14 cellular contexts compared by ENCODE assay signal in the genomic region with DNA sequence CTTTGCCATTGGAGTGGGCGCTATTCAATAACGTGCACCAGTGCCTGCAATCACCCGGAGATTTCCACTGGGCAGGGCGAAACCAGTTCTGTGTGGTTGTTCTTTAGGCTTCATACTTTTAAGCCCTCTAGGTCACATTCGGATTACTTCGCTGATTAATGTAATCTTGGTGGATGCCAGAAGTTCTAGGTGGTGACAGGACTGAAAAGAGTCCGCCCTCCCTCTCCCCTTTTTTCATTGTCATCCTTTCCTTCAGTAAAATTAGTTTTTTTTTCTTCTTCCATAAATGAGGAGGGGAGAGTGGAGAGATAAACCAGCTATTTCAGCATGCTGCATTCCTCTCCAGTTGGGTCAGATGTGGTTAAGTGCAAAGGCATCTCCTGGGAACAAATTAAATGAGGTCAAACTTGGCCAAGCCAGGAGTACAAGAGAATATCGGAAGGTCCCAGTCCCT. TPM values are rescaled to one million over a fixed set of nuclear protein-coding genes. Genes with fewer than 3 reads are reported as not detected.
A peak's percentile ranks its signal among the peaks of the same experiment; 100 is the strongest.
DNase-seq lines count a peak whose midpoint lies in the region; ATAC-seq, FAIRE-seq and TF ChIP-seq lines count a peak whose summit lies in the region.
"Had no signal": no experiment of that assay in that cellular context is flagged by ENCODE, and none has a peak within 500 bp of the region (broad histone marks: within the 10 kb centered on the region; RNA-seq: fewer than 3 reads in every experiment).

No MANE protein-coding gene starts in this region.

- peak; percentile 78 for ATAC-seq in gastroesophageal sphincter
- ATAC-seq in pancreas: peak; percentile 24 to 68 (median 64)
- ATAC-seq in activated T-cell treated with anti-CD3 and anti-CD28 coated beads, Interleukin-2, amount 50 U/mL, for 4 hours: no peak
- no peak for ATAC-seq in HG02981 (IDR thresholded peaks at IDR 0.05; ENCODE audit: unreplicated experiment)

- DNase-seq in CD8-positive, alpha-beta memory T cell: no peak
- DNase-seq in SK-N-SH (no peak), pancreas (peak in 1 of 6 donors; percentile 23), NCI-H446 treated with DMSO at 0.1 percent for 48 hours (lab: John Stamatoyannopoulos, UW) (no peak)
- DNase-seq in stimulated activated CD4-positive, alpha-beta T cell treated with anti-CD3 and anti-CD28 coated beads, Interleukin-2, amount 100 ng/mL, for 24 hours: no peak
- DNase-seq in activated T-cell treated with anti-CD3 and anti-CD28 coated beads, Interleukin-2, amount 50 U/mL, for 4 hours: no peak
- DNase-seq: DND-41, naive B cell had no signal

- WGBS in SK-N-SH (ENCODE audit: low lambda C conversion rate): 13% methylated on average over 8 of the region's 8 CpGs
- 15 to 21% methylated on average over 4 to 5 of the region's 8 CpGs for WGBS in gastroesophageal sphincter (ENCODE audit: low coverage in 1 of 2), 2 donors
- WGBS in pancreas, 2 donors: 67 to 68% methylated on average over 8 of the region's 8 CpGs

- POLR2A ChIA-PET in CD8-positive, alpha-beta memory T cell (lab: Charles Lee): no interaction called here
- POLR2A ChIA-PET in SK-N-SH (lab: Yijun Ruan, JAX): no interaction called here

- no peaks in the 10 kb centered on the region for H4K20me1 ChIP-seq in SK-N-SH (ENCODE audit: insufficient read depth)

- peaks cover 5% of the 10 kb centered on the region for H3K4me1 ChIP-seq in CD8-positive, alpha-beta memory T cell (ENCODE audit: insufficient read depth, low read length)
- peaks cover 8 to 14% of the 10 kb centered on the region in 2 experiments; a peak in 2 of 4 replicates for H3K4me1 ChIP-seq in SK-N-SH (ENCODE audit: control insufficient read depth in 1 of 2, insufficient read depth in 2 of 2, low read depth in 1 of 2, low read length in 1 of 2)
- peaks cover 0 to 16% (median 8%) of the 10 kb centered on the region in 3 donors for H3K4me1 ChIP-seq in gastroesophageal sphincter
- no peaks in the 10 kb centered on the region for H3K4me1 ChIP-seq in pancreas

- H3K36me3 Mint-ChIP-seq in CD8-positive, alpha-beta memory T cell: no peaks in the 10 kb centered on the region
- H3K36me3 Mint-ChIP-seq in activated T-cell treated with anti-CD3 and anti-CD28 coated beads, Interleukin-2, amount 50 U/mL, for 4 hours (ENCODE audit: insufficient read depth): no peaks in the 10 kb centered on the region
- H3K36me3 Mint-ChIP-seq: activated naive CD8-positive, alpha-beta T cell treated with anti-CD3 and anti-CD28 coated beads for 36 hours; naive B cell had no signal

- peaks cover 0 to 6% (median 0%) of the 10 kb centered on the region in 3 donors for H3K4me1 Mint-ChIP-seq in CD8-positive, alpha-beta memory T cell
- no peaks in the 10 kb centered on the region for H3K4me1 Mint-ChIP-seq in activated T-cell treated with anti-CD3 and anti-CD28 coated beads, Interleukin-2, amount 50 U/mL, for 4 hours (ENCODE audit: low read depth)

- peak overlapping the region; percentile 77 for H3K4me2 ChIP-seq in SK-N-SH
- H3K4me2 ChIP-seq: KMS-11 had no signal

- H2AFZ ChIP-seq in SK-N-SH (ENCODE audit: low read depth): peak overlapping the region; percentile 79

- no peak for TF ChIP-seq POLR2A in gastroesophageal sphincter (IDR thresholded peaks at IDR 0.05)

- no peak for FAIRE-seq in pancreas (lab: Jason Lieb, UNC)

- H3K27ac ChIP-seq in CD8-positive, alpha-beta memory T cell (ENCODE audit: low read depth, low read length): no peak overlapping the region
- H3K27ac ChIP-seq in SK-N-SH (ENCODE audit: low read depth in 2 of 2, low read length in 1 of 2): peak overlapping the region; percentile 77 to 96
- H3K27ac ChIP-seq in gastroesophageal sphincter: no peak overlapping the region
- peak overlapping the region in 2 of 4 donors; percentile 38 to 57 for H3K27ac ChIP-seq in pancreas
- H3K27ac ChIP-seq: KMS-11, SK-N-MC had no signal

- H3K79me2 ChIP-seq in SK-N-SH (ENCODE audit: insufficient read depth): no peaks in the 10 kb centered on the region

- no peaks in the 10 kb centered on the region for H3K9me3 Mint-ChIP-seq in CD8-positive, alpha-beta memory T cell
- H3K9me3 Mint-ChIP-seq in activated T-cell treated with anti-CD3 and anti-CD28 coated beads, Interleukin-2, amount 50 U/mL, for 4 hours: no peaks in the 10 kb centered on the region
- H3K9me3 Mint-ChIP-seq: activated naive CD8-positive, alpha-beta T cell treated with anti-CD3 and anti-CD28 coated beads for 36 hours; naive B cell; stimulated activated naive CD8-positive, alpha-beta T cell treated with anti-CD3 and anti-CD28 coated beads, Interleukin-15, Interleukin-2, amounts not matched to agents 100 ng/mL and 50 ng/mL, for 24 hours had no signal

- intact Hi-C loops in pancreas (cut with DNase I): no loop called here

- H3K27me3 Mint-ChIP-seq in CD8-positive, alpha-beta memory T cell: peaks cover 0 to 21% of the 10 kb centered on the region in 2 donors
- H3K27me3 Mint-ChIP-seq in activated T-cell treated with anti-CD3 and anti-CD28 coated beads, Interleukin-2, amount 50 U/mL, for 4 hours (ENCODE audit: low read depth): peaks cover 21% of the 10 kb centered on the region

- CTCF ChIA-PET in CD8-positive, alpha-beta memory T cell (lab: Charles Lee): no interaction called here
- CTCF ChIA-PET in SK-N-SH (lab: Yijun Ruan, JAX): interaction anchor here (0.9 kb wide), 1 partner anchor 21 kb away, joined by 4 read pairs; no protein-coding TSS in a partner anchor

- peak overlapping the region; percentile 25 for H3K4me3 ChIP-seq in CD8-positive, alpha-beta memory T cell (ENCODE audit: low read length)
- peak overlapping the region; percentile 41 to 51 for H3K4me3 ChIP-seq in SK-N-SH (ENCODE audit: low read depth in 2 of 2, low read length in 1 of 2)
- H3K4me3 ChIP-seq in gastroesophageal sphincter: peak overlapping the region; percentile 22 to 34
- H3K4me3 ChIP-seq in pancreas: peak overlapping the region in 1 of 4 donors; percentile 28
- H3K4me3 ChIP-seq: SK-N-MC had no signal

- no peaks in the 10 kb centered on the region for H3K36me3 ChIP-seq in CD8-positive, alpha-beta memory T cell (ENCODE audit: insufficient read depth, low read length)
- H3K36me3 ChIP-seq in SK-N-SH (replicated peaks in 1 of 2; ENCODE audit: control insufficient read depth in 1 of 2, insufficient read depth in 2 of 2, low read length in 1 of 2) (no peaks in the 10 kb centered on the region), gastroesophageal sphincter (no peaks in the 10 kb centered on the region), pancreas (no peaks in the 10 kb centered on the region)

- H3K27ac Mint-ChIP-seq in CD8-positive, alpha-beta memory T cell: no peak overlapping the region
- H3K27ac Mint-ChIP-seq: naive B cell; stimulated activated naive CD8-positive, alpha-beta T cell treated with anti-CD3 and anti-CD28 coated beads, Interleukin-15, Interleukin-2, amounts not matched to agents 100 ng/mL and 50 ng/mL, for 24 hours had no signal

- H3K4me3 Mint-ChIP-seq in CD8-positive, alpha-beta memory T cell: no peak overlapping the region
- H3K4me3 Mint-ChIP-seq in activated T-cell treated with anti-CD3 and anti-CD28 coated beads, Interleukin-2, amount 50 U/mL, for 4 hours: no peak overlapping the region
- H3K4me3 Mint-ChIP-seq: activated naive CD8-positive, alpha-beta T cell treated with anti-CD3 and anti-CD28 coated beads for 36 hours; stimulated activated naive CD8-positive, alpha-beta T cell treated with anti-CD3 and anti-CD28 coated beads, Interleukin-15, Interleukin-2, amounts not matched to agents 100 ng/mL and 50 ng/mL, for 24 hours had no signal

- peaks cover 24% of the 10 kb centered on the region for H3F3A ChIP-seq in SK-N-SH (replicated peaks; ENCODE audit: insufficient read depth)

- no peak for TF ChIP-seq CTCF in SK-N-SH (IDR thresholded peaks at IDR 0.05)
- no peak for TF ChIP-seq CTCF in gastroesophageal sphincter (IDR thresholded peaks at IDR 0.05)
- TF ChIP-seq CTCF in pancreas (IDR thresholded peaks at IDR 0.05): no peak

- no peaks in the 10 kb centered on the region for H3K27me3 ChIP-seq in CD8-positive, alpha-beta memory T cell (ENCODE audit: insufficient read depth, low read length, poor library complexity, severe bottlenecking)
- no peaks in the 10 kb centered on the region for H3K27me3 ChIP-seq in SK-N-SH (ENCODE audit: insufficient read depth)
- peaks cover 6% of the 10 kb centered on the region for H3K27me3 ChIP-seq in gastroesophageal sphincter
- no peaks in the 10 kb centered on the region for H3K27me3 ChIP-seq in pancreas

- TF ChIP-seq EP300 in SK-N-SH (IDR thresholded peaks at IDR 0.05; ENCODE audit: borderline replicate concordance in 1 of 2, low read depth in 1 of 2, low read length in 1 of 2): peak; percentile 35 to 95; a peak in 3 of 4 replicates
- TF ChIP-seq EP300 in gastroesophageal sphincter (IDR thresholded peaks at IDR 0.05): no peak

- H3K9ac ChIP-seq in SK-N-SH: peak overlapping the region; percentile 79
- H3K9ac ChIP-seq: KMS-11 had no signal

- TF ChIP-seq RAD21 in SK-N-SH (IDR thresholded peaks at IDR 0.05; ENCODE audit: low read length): no peak

- no peaks in the 10 kb centered on the region for H3K9me3 ChIP-seq in CD8-positive, alpha-beta memory T cell (ENCODE audit: low read length)
- no peaks in the 10 kb centered on the region for H3K9me3 ChIP-seq in SK-N-SH
- no peaks in the 10 kb centered on the region for H3K9me3 ChIP-seq in gastroesophageal sphincter
- H3K9me3 ChIP-seq in pancreas: no peaks in the 10 kb centered on the region

- H3K9me2 ChIP-seq in SK-N-SH: no peaks in the 10 kb centered on the region

TF ChIP-seq in SK-N-SH, 30 proteins besides CTCF, POLR2A, EP300 and RAD21 (continues in another document):
- TF ChIP-seq FOXM1 (IDR thresholded peaks at IDR 0.05; ENCODE audit: low read depth) (0 out of 2 replicates have a peak, but pooled peaks have one; percentile 66), RCOR1 (IDR thresholded peaks at IDR 0.05; ENCODE audit: low read length) (no peak), NRF1 (IDR thresholded peaks at IDR 0.05; ENCODE audit: low read depth, low read length) (no peak), SIN3A (IDR thresholded peaks at IDR 0.05; ENCODE audit: borderline replicate concordance, low read depth, low read length) (no peak; the same call in 1 of the 2 replicates), EZH2phosphoT487 (IDR thresholded peaks at IDR 0.05; ENCODE audit: borderline replicate concordance, low read depth) (no peak), JUND (IDR thresholded peaks at IDR 0.05) (peak; percentile 92), TEAD4 (IDR thresholded peaks at IDR 0.05; ENCODE audit: borderline replicate concordance, insufficient read depth) (peak; percentile 96), YY1 (IDR thresholded peaks at IDR 0.05; ENCODE audit: low read depth) (no peak)

RNA-seq across cellular contexts. Expression of a gene that starts 2.3 kb away (rescaled TPM):
- not detected for total RNA-seq in CD8-positive, alpha-beta memory T cell
- polyA plus RNA-seq in CD8-positive, alpha-beta memory T cell: not detected
- polyA plus RNA-seq in SK-N-SH (2012; rRNA removed): 0.59 and 0.63 TPM in 2 replicates
- 0.66 and 1.1 TPM in 2 replicates for polyA plus RNA-seq in SK-N-SH (2012; cell fraction: cytosol; rRNA removed)
- polyA plus RNA-seq in SK-N-SH (2012; cell fraction: nucleus; rRNA removed): 0.31 and 0.74 TPM in 2 replicates
- total RNA-seq in gastroesophageal sphincter: not detected
- total RNA-seq in pancreas: 1 to 10 TPM in 4 of 6 donors, under 1 TPM in 2; 0.59 to 4.3 (median 2.7) TPM
- polyA plus RNA-seq in pancreas: 1 to 10 TPM; 1.8 to 5.9 TPM
- under 1 TPM in 2 of 3 donors, not detected in 1; 0.18 to 0.20 TPM for total RNA-seq in activated T-cell treated with anti-CD3 and anti-CD28 coated beads, Interleukin-2, amount 50 U/mL, for 4 hours
- total RNA-seq: activated naive CD8-positive, alpha-beta T cell treated with anti-CD3 and anti-CD28 coated beads for 36 hours had no signal

Comparison
In these comparisons a context has a peak if more than half of its experiments do, and no peak if none do; other contexts are left out.
1. H3K27ac ChIP-seq: peak in SK-N-SH (2 of 2); none in CD8-positive, alpha-beta memory T cell (single experiment) and gastroesophageal sphincter (0 of 4).
2. ATAC-seq: peak in gastroesophageal sphincter (single experiment) and pancreas (4 of 4); none in activated T-cell treated with anti-CD3 and anti-CD28 coated beads, Interleukin-2, amount 50 U/mL, for 4 hours (0 of 2) and HG02981 (single experiment).